8 cellular contexts compared by ENCODE assay signal in genomic region chr17:41678907-41679739, GRCh38. TPM values are rescaled to one million over a fixed set of nuclear protein-coding genes. Genes with fewer than 3 reads are reported as not detected.
DNase-seq lines count a peak whose midpoint lies in the region; ATAC-seq, FAIRE-seq and TF ChIP-seq lines count a peak whose summit lies in the region.

No MANE protein-coding gene starts in this region.

- FAIRE-seq in endothelial cell of umbilical vein (lab: Jason Lieb, UNC): peak; percentile 95

- ATAC-seq in GM19035 (IDR thresholded peaks at IDR 0.05; ENCODE audit: unreplicated experiment) (peak; percentile 67), activated B cell treated with CpG ODN at 0.5 μM for 24 hours (ENCODE audit: low read depth) (peak; percentile 57)

- peak overlapping the region; percentile 42 for H3K27ac ChIP-seq in HL-60 (replicated peaks)
- H3K27ac ChIP-seq in endothelial cell of umbilical vein (ENCODE audit: insufficient read depth, low read depth, low read length): peak overlapping the region; percentile 90
- peak overlapping the region; percentile 59 for H3K27ac ChIP-seq in osteoblast (ENCODE audit: low read depth, low read length)

- peak overlapping the region; percentile 74 for H3K9ac ChIP-seq in endothelial cell of umbilical vein (replicated peaks; ENCODE audit: extremely low read depth, insufficient read depth, low read length)

- peak overlapping the region; percentile 80 for H3K4me3 Mint-ChIP-seq in activated B cell treated with CpG ODN at 0.5 μM for 24 hours

- H3K9me1 ChIP-seq in endothelial cell of umbilical vein (replicated peaks; ENCODE audit: control insufficient read depth, extremely low read depth, insufficient read depth, low read length): no peaks in the 10 kb centered on the region

- TF ChIP-seq CTCF in AG09319 (IDR thresholded peaks at IDR 0.05; ENCODE audit: low read depth, low read length) (peak; percentile 27), HL-60 (IDR thresholded peaks at IDR 0.05; ENCODE audit: insufficient read depth, low read length) (peak; percentile 5), activated B cell treated with CpG ODN at 0.5 μM for 24 hours (IDR thresholded peaks at IDR 0.05) (no peak), endothelial cell of umbilical vein (IDR thresholded peaks at IDR 0.05; ENCODE audit: extremely low read depth in 1 of 2, insufficient read depth in 1 of 2, low read depth in 1 of 2, low read length in 2 of 2) (no peak), osteoblast (IDR thresholded peaks at IDR 0.05; ENCODE audit: extremely low read depth, low read depth, low read length) (peak; percentile 30)

- H3K36me3 ChIP-seq in endothelial cell of umbilical vein (ENCODE audit: control insufficient read depth in 2 of 2, extremely low read depth in 1 of 2, insufficient read depth in 2 of 2, low read length in 2 of 2): no peaks in the 10 kb centered on the region
- H3K36me3 ChIP-seq in osteoblast (ENCODE audit: insufficient read depth, low read length): no peaks in the 10 kb centered on the region

- peak overlapping the region; percentile 87 for H2AFZ ChIP-seq in endothelial cell of umbilical vein (ENCODE audit: low read depth, low read length)
- H2AFZ ChIP-seq in osteoblast (ENCODE audit: low read length): peak overlapping the region; percentile 86

- peak overlapping the region; percentile 97 for H3K4me2 ChIP-seq in endothelial cell of umbilical vein (ENCODE audit: insufficient read depth, low read length)
- H3K4me2 ChIP-seq in osteoblast (ENCODE audit: insufficient read depth, low read length): peak overlapping the region; percentile 76

- DNase-seq in AG09319 (ENCODE audit: extremely low read depth, low read depth) (no peak), HL-60 (ENCODE audit: low read depth in 1 of 2, low spot score in 1 of 2) (peak in 1 of 2 experiments; percentile 65), activated B cell treated with CpG ODN at 0.5 μM for 24 hours (no peak), endothelial cell of umbilical vein (ENCODE audit: low read depth, low spot score) (peak; percentile 63), osteoblast (ENCODE audit: insufficient read length, low spot score, missing footprints) (no peak), SK-N-DZ (ENCODE audit: low spot score) (no peak), DMS 273 (lab: John Stamatoyannopoulos, UW; ENCODE audit: unreplicated experiment) (no peak)

- H3K4me1 ChIP-seq in endothelial cell of umbilical vein (ENCODE audit: control insufficient read depth, extremely low read depth, insufficient read depth, low read length) (peaks cover 14% of the 10 kb centered on the region), osteoblast (ENCODE audit: insufficient read depth, low read length) (peaks cover 15% of the 10 kb centered on the region)

- H3K79me2 ChIP-seq in endothelial cell of umbilical vein (ENCODE audit: control insufficient read depth, insufficient read depth, low read length): no peaks in the 10 kb centered on the region
- H3K79me2 ChIP-seq in osteoblast (ENCODE audit: insufficient read depth, low read length): no peaks in the 10 kb centered on the region

- TF ChIP-seq POLR2A in endothelial cell of umbilical vein (IDR thresholded peaks at IDR 0.05; ENCODE audit: low read depth, low read length): no peak

- dilution Hi-C loops in endothelial cell of umbilical vein (cut with MboI; ENCODE audit: extremely low pct_ligation_motif_present, low sequenced_read_pairs): no loop called here

- peak overlapping the region; percentile 91 for H3K27ac Mint-ChIP-seq in activated B cell treated with CpG ODN at 0.5 μM for 24 hours

- H3K4me1 Mint-ChIP-seq in activated B cell treated with CpG ODN at 0.5 μM for 24 hours: peaks cover 45% of the 10 kb centered on the region

- intact Hi-C loops in activated B cell treated with CpG ODN at 0.5 μM for 24 hours (cut with micrococcal nuclease) (no loop called here), endothelial cell of umbilical vein (cut with micrococcal nuclease) (loop anchor here (1.0 kb wide), 1 partner anchor 9 kb away; the partner anchor contains the start of gene EIF1)

- POLR2A ChIA-PET in activated B cell treated with CpG ODN at 0.5 μM for 24 hours (lab: Charles Lee) (interaction anchor here (0.6 to 8.5 kb wide), 9 partner anchors 12 to 1361 kb away, joined by 3 to 421 read pairs (median 4); partner anchors contain the start of genes ATP6V0A1, EIF1 and JUP), endothelial cell of umbilical vein (lab: Charles Lee) (interaction anchor here (0.6 to 2.5 kb wide), 2 partner anchors 10 to 729 kb away, joined by 5 to 33 read pairs; partner anchors contain the start of gene EIF1)

- H3K27me3 ChIP-seq in HL-60 (ENCODE audit: insufficient read depth, poor library complexity, severe bottlenecking) (no peaks in the 10 kb centered on the region), endothelial cell of umbilical vein (ENCODE audit: control insufficient read depth in 2 of 2, insufficient read depth in 2 of 2, low read length in 2 of 2) (peaks cover 0 to 7% of the 10 kb centered on the region in 2 experiments), osteoblast (ENCODE audit: insufficient read depth, low read length) (peaks cover 4% of the 10 kb centered on the region)

- no peaks in the 10 kb centered on the region for H3K27me3 Mint-ChIP-seq in activated B cell treated with CpG ODN at 0.5 μM for 24 hours

- peaks cover 3% of the 10 kb centered on the region for H3K36me3 Mint-ChIP-seq in activated B cell treated with CpG ODN at 0.5 μM for 24 hours (ENCODE audit: low read depth)

- H3K4me3 ChIP-seq in HL-60 (replicated peaks; ENCODE audit: insufficient read depth, low read length) (peak overlapping the region; percentile 11; the same call in 1 of the 2 replicates), endothelial cell of umbilical vein (replicated peaks in 1 of 3; ENCODE audit: insufficient read depth in 1 of 3, low read depth in 1 of 3, low read length in 3 of 3) (peak overlapping the region in 2 of 3 experiments; percentile 43 to 64), osteoblast (ENCODE audit: insufficient read depth, low read length) (peak overlapping the region; percentile 55)

- H4K20me1 ChIP-seq in endothelial cell of umbilical vein (replicated peaks; ENCODE audit: control insufficient read depth, extremely low read depth, insufficient read depth, low read length) (no peaks in the 10 kb centered on the region), osteoblast (ENCODE audit: insufficient read depth, low read length) (no peaks in the 10 kb centered on the region)

- H3K9me3 ChIP-seq in endothelial cell of umbilical vein (replicated peaks; ENCODE audit: control insufficient read depth, insufficient read depth, low read length) (no peaks in the 10 kb centered on the region), osteoblast (ENCODE audit: low read depth, low read length) (no peaks in the 10 kb centered on the region)

- H3K9me3 Mint-ChIP-seq in activated B cell treated with CpG ODN at 0.5 μM for 24 hours: peaks cover 4% of the 10 kb centered on the region

- BruUV-seq in endothelial cell of umbilical vein (replicated peaks; lab: Mats Ljungman, UMichigan): no TSS peak

- CTCF ChIA-PET in activated B cell treated with CpG ODN at 0.5 μM for 24 hours (lab: Charles Lee) (interaction anchor here (1.1 to 6.3 kb wide), 5 partner anchors 11 to 16 kb away, joined by 8 to 71 read pairs (median 17); partner anchors contain the start of gene EIF1), endothelial cell of umbilical vein (lab: Charles Lee) (interaction anchor here (0.7 to 4.5 kb wide), 10 partner anchors 9 to 1059 kb away, joined by 3 to 28 read pairs (median 6); partner anchors contain the start of gene EIF1)

RNA-seq across cellular contexts. Expression of gene EIF1, which starts 9.6 kb away (rescaled TPM):
- total RNA-seq in activated B cell treated with CpG ODN at 0.5 μM for 24 hours: 843 and 900 TPM in 2 replicates
- total RNA-seq in endothelial cell of umbilical vein: 814 and 839 TPM in 2 replicates
- polyA plus RNA-seq in endothelial cell of umbilical vein: 145 and 168 TPM in 2 replicates
- polyA plus RNA-seq in endothelial cell of umbilical vein (2011; cell fraction: cytosol; rRNA removed): 388 and 428 TPM in 2 replicates
- polyA plus RNA-seq in endothelial cell of umbilical vein (2011; cell fraction: nucleus; rRNA removed): 419 and 463 TPM in 2 replicates
- polyA plus RNA-seq in endothelial cell of umbilical vein (2012): 971 and 1,095 TPM in 2 replicates
- polyA minus RNA-seq in endothelial cell of umbilical vein: 103 and 130 TPM in 2 replicates
- 133 TPM for polyA minus RNA-seq in endothelial cell of umbilical vein (2011; cell fraction: cytosol; rRNA and poly(A)+ RNA removed)
- polyA minus RNA-seq in endothelial cell of umbilical vein (2011; cell fraction: nucleus; rRNA and poly(A)+ RNA removed): 207 and 218 TPM in 2 replicates
- 94.5 and 101 TPM in 2 replicates for total RNA-seq in osteoblast
- 85.8 and 129 TPM in 2 replicates for polyA plus RNA-seq in SK-N-DZ (2014; cell fraction: cytosol; rRNA removed)
- polyA plus RNA-seq in SK-N-DZ (2014; cell fraction: nucleus; rRNA removed): 194 and 234 TPM in 2 replicates

RNA-seq across cellular contexts. Expression of gene GAST, which starts 33.0 kb away (rescaled TPM):
- not detected in 2 replicates for total RNA-seq in activated B cell treated with CpG ODN at 0.5 μM for 24 hours
- total RNA-seq in endothelial cell of umbilical vein: not detected in 2 replicates
- not detected in 2 replicates for polyA plus RNA-seq in endothelial cell of umbilical vein
- not detected in 2 replicates for polyA plus RNA-seq in endothelial cell of umbilical vein (2011; cell fraction: cytosol; rRNA removed)
- not detected in 2 replicates for polyA plus RNA-seq in endothelial cell of umbilical vein (2011; cell fraction: nucleus; rRNA removed)
- polyA plus RNA-seq in endothelial cell of umbilical vein (2012): not detected in 2 replicates
- not detected in 2 replicates for polyA minus RNA-seq in endothelial cell of umbilical vein
- polyA minus RNA-seq in endothelial cell of umbilical vein (2011; cell fraction: cytosol; rRNA and poly(A)+ RNA removed): not detected
- polyA minus RNA-seq in endothelial cell of umbilical vein (2011; cell fraction: nucleus; rRNA and poly(A)+ RNA removed): not detected in 2 replicates
- not detected in 2 replicates for total RNA-seq in osteoblast
- not detected in 2 replicates for polyA plus RNA-seq in SK-N-DZ (2014; cell fraction: cytosol; rRNA removed)
- not detected in 2 replicates for polyA plus RNA-seq in SK-N-DZ (2014; cell fraction: nucleus; rRNA removed)

RNA-seq across cellular contexts. Expression of gene KRT17, which starts 54.7 kb away (rescaled TPM):
- not detected in 2 replicates for total RNA-seq in activated B cell treated with CpG ODN at 0.5 μM for 24 hours
- 0.55 and 1.6 TPM in 2 replicates for total RNA-seq in endothelial cell of umbilical vein
- 0.83 and 0.96 TPM in 2 replicates for polyA plus RNA-seq in endothelial cell of umbilical vein
- polyA plus RNA-seq in endothelial cell of umbilical vein (2011; cell fraction: cytosol; rRNA removed): 0.47 and 0.49 TPM in 2 replicates
- 1.8 TPM in 1 of 2 replicates, not detected in the other for polyA plus RNA-seq in endothelial cell of umbilical vein (2011; cell fraction: nucleus; rRNA removed)
- polyA plus RNA-seq in endothelial cell of umbilical vein (2012): 0.25 and 0.26 TPM in 2 replicates
- not detected in 2 replicates for polyA minus RNA-seq in endothelial cell of umbilical vein
- polyA minus RNA-seq in endothelial cell of umbilical vein (2011; cell fraction: cytosol; rRNA and poly(A)+ RNA removed): 612 TPM
- 4.7 and 10.5 TPM in 2 replicates for polyA minus RNA-seq in endothelial cell of umbilical vein (2011; cell fraction: nucleus; rRNA and poly(A)+ RNA removed)
- 4.3 and 4.7 TPM in 2 replicates for total RNA-seq in osteoblast
- polyA plus RNA-seq in SK-N-DZ (2014; cell fraction: cytosol; rRNA removed): 4.2 and 10.1 TPM in 2 replicates
- 7.1 and 8.4 TPM in 2 replicates for polyA plus RNA-seq in SK-N-DZ (2014; cell fraction: nucleus; rRNA removed)

RNA-seq across cellular contexts. Expression of gene HAP1, which starts 55.3 kb away (rescaled TPM):
- total RNA-seq in activated B cell treated with CpG ODN at 0.5 μM for 24 hours (0.10 and 0.11 TPM in 2 replicates), endothelial cell of umbilical vein (0.23 and 0.24 TPM in 2 replicates), osteoblast (under 0.01 TPM in 1 of 2 replicates, not detected in the other)
- polyA plus RNA-seq in endothelial cell of umbilical vein: 0.07 and 0.11 TPM in 2 replicates
- 0.03 and 0.05 TPM in 2 replicates for polyA plus RNA-seq in endothelial cell of umbilical vein (2011; cell fraction: cytosol; rRNA removed)
- polyA plus RNA-seq in endothelial cell of umbilical vein (2011; cell fraction: nucleus; rRNA removed): 0.96 and 1.0 TPM in 2 replicates
- polyA plus RNA-seq in endothelial cell of umbilical vein (2012): 0.27 TPM in 1 of 2 replicates, not detected in the other
- polyA minus RNA-seq in endothelial cell of umbilical vein: 0.06 TPM in 1 of 2 replicates, not detected in the other
- polyA minus RNA-seq in endothelial cell of umbilical vein (2011; cell fraction: cytosol; rRNA and poly(A)+ RNA removed): not detected
- polyA minus RNA-seq in endothelial cell of umbilical vein (2011; cell fraction: nucleus; rRNA and poly(A)+ RNA removed): 0.05 and 0.14 TPM in 2 replicates
- polyA plus RNA-seq in SK-N-DZ (2014; cell fraction: cytosol; rRNA removed): 0.02 and 0.29 TPM in 2 replicates
- polyA plus RNA-seq in SK-N-DZ (2014; cell fraction: nucleus; rRNA removed): 0.22 and 0.57 TPM in 2 replicates

Comparison
In these comparisons a context has a peak if more than half of its experiments do, and no peak if none do; other contexts are left out.
1. CTCF ChIP-seq: peak in AG09319 (single experiment), HL-60 (single experiment) and osteoblast (single experiment); none in activated B cell treated with CpG ODN at 0.5 μM for 24 hours (single experiment) and endothelial cell of umbilical vein (0 of 2).
2. Peak in every context shown above with its lines, with median percentiles within 50 percentile points of each other: H3K27ac ChIP-seq and H3K4me3 ChIP-seq.